Comparison of ENCODE assay signal across 12 cellular contexts in genomic region chr21:33244781-33245105, GRCh38. TPM values are rescaled to one million over a fixed set of nuclear protein-coding genes. Genes with fewer than 3 reads are reported as not detected.
DNase-seq lines count a peak whose midpoint lies in the region; ATAC-seq and TF ChIP-seq lines count a peak whose summit lies in the region.
"Had no signal": no experiment of that assay in that cellular context is flagged by ENCODE, and none has a peak within 500 bp of the region (broad histone marks: within the 10 kb centered on the region; RNA-seq: fewer than 3 reads in every experiment).

No MANE protein-coding gene starts in this region.

- H3K27ac Mint-ChIP-seq in CD14-positive monocyte (peak overlapping the region; percentile 70 to 95 (median 90)), IgD-negative memory B cell (peak overlapping the region; percentile 11 to 78 (median 60))
- peak overlapping the region; percentile 89 for H3K27ac Mint-ChIP-seq in activated CD4-positive, alpha-beta memory T cell treated with anti-CD3 and anti-CD28 coated beads for 36 hours
- peak overlapping the region; percentile 63 to 93 (median 82) for H3K27ac Mint-ChIP-seq in naive thymus-derived CD4-positive, alpha-beta T cell
- H3K27ac Mint-ChIP-seq: H9 had no signal

- H3K9me3 Mint-ChIP-seq in CD14-positive monocyte (no peaks in the 10 kb centered on the region), IgD-negative memory B cell (no peaks in the 10 kb centered on the region)
- no peaks in the 10 kb centered on the region for H3K9me3 Mint-ChIP-seq in activated CD4-positive, alpha-beta memory T cell treated with anti-CD3 and anti-CD28 coated beads for 36 hours
- no peaks in the 10 kb centered on the region for H3K9me3 Mint-ChIP-seq in naive thymus-derived CD4-positive, alpha-beta T cell

- H3K4me1 ChIP-seq in naive thymus-derived CD4-positive, alpha-beta T cell (ENCODE audit: control insufficient read depth in 2 of 2, insufficient read depth in 2 of 2, low read length in 2 of 2) = peaks cover 31 to 78% of the 10 kb centered on the region in 2 donors

- H3K9me3 ChIP-seq in naive thymus-derived CD4-positive, alpha-beta T cell (ENCODE audit: control insufficient read depth in 2 of 3, low read length in 3 of 3) = no peaks in the 10 kb centered on the region

- H3K36me3 Mint-ChIP-seq in CD14-positive monocyte (peaks cover 71 to 83% of the 10 kb centered on the region in 2 donors), IgD-negative memory B cell (peaks cover 3% of the 10 kb centered on the region)
- H3K36me3 Mint-ChIP-seq in activated CD4-positive, alpha-beta memory T cell treated with anti-CD3 and anti-CD28 coated beads for 36 hours = peaks cover 59% of the 10 kb centered on the region
- peaks cover 21 to 65% (median 57%) of the 10 kb centered on the region in 5 donors for H3K36me3 Mint-ChIP-seq in naive thymus-derived CD4-positive, alpha-beta T cell

- peak overlapping the region; percentile 18 for H3K27ac ChIP-seq in naive thymus-derived CD4-positive, alpha-beta T cell (ENCODE audit: low read depth, low read length)

- H3K4me1 Mint-ChIP-seq in CD14-positive monocyte (peaks cover 40% of the 10 kb centered on the region), IgD-negative memory B cell (peaks cover 7 to 33% (median 22%) of the 10 kb centered on the region in 3 donors)
- peaks cover 84% of the 10 kb centered on the region for H3K4me1 Mint-ChIP-seq in activated CD4-positive, alpha-beta memory T cell treated with anti-CD3 and anti-CD28 coated beads for 36 hours (ENCODE audit: low read depth)
- H3K4me1 Mint-ChIP-seq in naive thymus-derived CD4-positive, alpha-beta T cell = peaks cover 55 to 92% (median 86%) of the 10 kb centered on the region in 7 donors

- TF ChIP-seq CTCF in CD14-positive monocyte (IDR thresholded peaks at IDR 0.05) = no peak

- CTCF ChIA-PET in activated CD4-positive, alpha-beta memory T cell treated with anti-CD3 and anti-CD28 coated beads for 36 hours (lab: Charles Lee) = interaction anchor here (1.3 kb wide), 1 partner anchor 23 kb away, joined by 3 read pairs; no protein-coding TSS in a partner anchor
- CTCF ChIA-PET in naive thymus-derived CD4-positive, alpha-beta T cell (lab: Charles Lee) = interaction anchor here (0.9 kb wide), 1 partner anchor 48 kb away, joined by 3 read pairs; no protein-coding TSS in a partner anchor

- H3K4me3 Mint-ChIP-seq in CD14-positive monocyte = no peak overlapping the region
- no peak overlapping the region for H3K4me3 Mint-ChIP-seq in IgD-negative memory B cell
- H3K4me3 Mint-ChIP-seq in activated CD4-positive, alpha-beta memory T cell treated with anti-CD3 and anti-CD28 coated beads for 36 hours = no peak overlapping the region
- H3K4me3 Mint-ChIP-seq in naive thymus-derived CD4-positive, alpha-beta T cell = peak overlapping the region in 9 of 10 donors; percentile 7 to 76 (median 61)
- H3K4me3 Mint-ChIP-seq: H9 had no signal

- POLR2A ChIA-PET in activated CD4-positive, alpha-beta memory T cell treated with anti-CD3 and anti-CD28 coated beads for 36 hours (lab: Charles Lee) = no interaction called here
- POLR2A ChIA-PET in naive thymus-derived CD4-positive, alpha-beta T cell (lab: Charles Lee) = interaction anchor here (0.6 to 1.4 kb wide), 4 partner anchors 11 to 117 kb away, joined by 3 to 4 read pairs (median 4); no protein-coding TSS in a partner anchor

- H3K27me3 Mint-ChIP-seq in CD14-positive monocyte (ENCODE audit: low read depth in 3 of 3) = peaks cover 0 to 3% (median 0%) of the 10 kb centered on the region in 3 donors
- H3K27me3 Mint-ChIP-seq in IgD-negative memory B cell = no peaks in the 10 kb centered on the region
- H3K27me3 Mint-ChIP-seq in activated CD4-positive, alpha-beta memory T cell treated with anti-CD3 and anti-CD28 coated beads for 36 hours = no peaks in the 10 kb centered on the region
- H3K27me3 Mint-ChIP-seq in naive thymus-derived CD4-positive, alpha-beta T cell = no peaks in the 10 kb centered on the region

- peak; percentile 26 for ATAC-seq in naive thymus-derived CD4-positive, alpha-beta T cell
- ATAC-seq in GM18519 (IDR thresholded peaks at IDR 0.05; ENCODE audit: low FRiP score, unreplicated experiment) = no peak

- no peak for DNase-seq in CD14-positive monocyte (ENCODE audit: low spot score)
- no peak for DNase-seq in activated CD4-positive, alpha-beta memory T cell treated with anti-CD3 and anti-CD28 coated beads for 36 hours
- DNase-seq in naive thymus-derived CD4-positive, alpha-beta T cell = no peak
- no peak for DNase-seq in germinal center (ENCODE audit: low spot score)
- DNase-seq in activated effector memory CD4-positive, alpha-beta T cell treated with Interleukin-2 at 50 U/mL for 16 hours = no peak
- no peak for DNase-seq in SIG-M5 treated with dmso at 0.1 percent for 504 hours (lab: John Stamatoyannopoulos, UW; ENCODE audit: unreplicated experiment)
- DNase-seq: H9, kidney glomerular epithelial cell, NCI-H146, NCI-H524 treated with DMSO at 0.1 percent for 48 hours had no signal

- H3K36me3 ChIP-seq in naive thymus-derived CD4-positive, alpha-beta T cell (ENCODE audit: control insufficient read depth in 2 of 3, insufficient read depth in 3 of 3, low read length in 3 of 3) = peaks cover 20 to 43% (median 23%) of the 10 kb centered on the region in 3 experiments

- no peaks in the 10 kb centered on the region for H3K27me3 ChIP-seq in naive thymus-derived CD4-positive, alpha-beta T cell (ENCODE audit: control insufficient read depth in 2 of 2, insufficient read depth in 2 of 2, low read length in 2 of 2)

- no peak overlapping the region for H3K4me3 ChIP-seq in naive thymus-derived CD4-positive, alpha-beta T cell (ENCODE audit: low read length)

- intact Hi-C loops in CD14-positive monocyte (cut with micrococcal nuclease) = no loop called here
- intact Hi-C loops in activated CD4-positive, alpha-beta memory T cell treated with anti-CD3 and anti-CD28 coated beads for 36 hours (cut with micrococcal nuclease) = loop anchor here (1.0 kb wide), 2 partner anchors 12 to 13 kb away; no protein-coding TSS in a partner anchor
- intact Hi-C loops in naive thymus-derived CD4-positive, alpha-beta T cell (cut with micrococcal nuclease) = no loop called here

RNA-seq across cellular contexts. Expression of gene IFNAR2, which starts 15.0 kb away (rescaled TPM):
- polyA plus RNA-seq in CD14-positive monocyte (10 to 100 TPM; 47.7 to 79.8 TPM), IgD-negative memory B cell (57.2 TPM)
- total RNA-seq in activated CD4-positive, alpha-beta memory T cell treated with anti-CD3 and anti-CD28 coated beads for 36 hours = 10 to 100 TPM; 29.9 to 30.1 TPM
- total RNA-seq in naive thymus-derived CD4-positive, alpha-beta T cell = 10 to 100 TPM; 44.9 to 85.8 (median 60.8) TPM
- polyA plus RNA-seq in naive thymus-derived CD4-positive, alpha-beta T cell = 10 to 100 TPM; 77.3 to 90.2 TPM

RNA-seq across cellular contexts. Expression of gene IL10RB, which starts 21.4 kb away (rescaled TPM):
- 100 to 1,000 TPM; 212 to 225 TPM for polyA plus RNA-seq in CD14-positive monocyte
- polyA plus RNA-seq in IgD-negative memory B cell = 56.6 TPM
- total RNA-seq in activated CD4-positive, alpha-beta memory T cell treated with anti-CD3 and anti-CD28 coated beads for 36 hours = 10 to 100 TPM; 31.3 to 32.5 TPM
- 10 to 100 TPM; 17.6 to 35.0 (median 27.2) TPM for total RNA-seq in naive thymus-derived CD4-positive, alpha-beta T cell
- polyA plus RNA-seq in naive thymus-derived CD4-positive, alpha-beta T cell = 10 to 100 TPM; 47.2 to 51.4 TPM

Comparison
In these comparisons a context has a peak if more than half of its experiments do, and no peak if none do; other contexts are left out.
1. H3K4me3 Mint-ChIP-seq: peak in naive thymus-derived CD4-positive, alpha-beta T cell (9 of 10); none in CD14-positive monocyte (0 of 2), IgD-negative memory B cell (0 of 4) and activated CD4-positive, alpha-beta memory T cell treated with anti-CD3 and anti-CD28 coated beads for 36 hours (single experiment).
2. Peak in every context shown above with its lines, with median percentiles within 50 percentile points of each other: H3K27ac Mint-ChIP-seq.